ENCODE assay signal across 1 cellular context in the genomic region with DNA sequence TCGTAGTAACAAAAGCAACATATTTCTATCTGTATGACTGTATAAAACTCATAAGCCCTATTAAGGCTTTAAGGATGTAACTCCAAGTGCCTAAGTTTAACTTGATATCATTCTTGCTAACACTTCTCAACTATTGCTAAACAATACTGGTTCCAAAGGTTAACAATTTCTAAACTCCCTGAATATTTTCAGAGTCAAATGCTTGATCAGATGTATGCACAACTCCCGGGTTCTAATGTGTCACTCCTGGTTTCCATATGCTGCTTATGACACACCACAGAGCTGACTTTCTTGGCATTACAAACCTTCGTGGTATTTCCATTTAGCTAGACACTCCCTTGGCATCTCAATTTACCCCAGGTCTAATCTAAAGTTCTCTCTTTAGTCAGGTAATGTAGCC.
TF ChIP-seq lines count a peak whose summit lies in the region.

No MANE protein-coding gene starts in this region.

TF ChIP-seq in IMR-90, 13 proteins besides CTCF, POLR2A, EP300 and RAD21:
- peak; percentile 65 for TF ChIP-seq CEBPB (IDR thresholded peaks at IDR 0.05; ENCODE audit: low read depth, low read length)
- TF ChIP-seq ELK1 (IDR thresholded peaks at IDR 0.05; ENCODE audit: borderline replicate concordance, low read depth, low read length) = no peak
